Comparison of ENCODE assay signal across 14 cellular contexts in genomic region chr1:19089524-19089923, GRCh38.
"Had no signal": no experiment of that assay in that cellular context is flagged by ENCODE, and none has a peak within 500 bp of the region (broad histone marks: within the 10 kb centered on the region; RNA-seq: fewer than 3 reads in every experiment).

No MANE protein-coding gene starts in this region.

- H3K27me3 Mint-ChIP-seq: stimulated activated naive CD8-positive, alpha-beta T cell treated with anti-CD3 and anti-CD28 coated beads, Interleukin-15, amount 100 ng/mL, for 72 hours had no signal

- H3K9me3 Mint-ChIP-seq: activated naive CD4-positive, alpha-beta T cell treated with anti-CD3 and anti-CD28 coated beads, Interleukin-2, amount 50 U/mL, for 72 hours; nephron progenitor cell; stimulated activated naive CD8-positive, alpha-beta T cell treated with anti-CD3 and anti-CD28 coated beads, Interleukin-15, amount 100 ng/mL, for 72 hours had no signal

- H3K4me1 Mint-ChIP-seq: nephron progenitor cell had no signal

- H3K4me3 ChIP-seq: upper lobe of left lung had no signal

- DNase-seq: activated effector memory CD4-positive, alpha-beta T cell treated with anti-CD3 and anti-CD28 coated beads, Interleukin-2, amount 50 U/mL, for 16 hours; amniotic stem cell; dermis blood vessel endothelial cell; effector memory CD4-positive, alpha-beta T cell; left ventricle myocardium superior; nephron progenitor cell; nucleus accumbens; retina; SK-N-SH; stimulated activated CD4-positive, alpha-beta T cell treated with anti-CD3 and anti-CD28 coated beads, Interleukin-2, amount 100 ng/mL, for 24 hours; stimulated activated naive CD8-positive, alpha-beta T cell treated with anti-CD3 and anti-CD28 coated beads, Interleukin-15, amount 100 ng/mL, for 72 hours; T1000; upper lobe of left lung had no signal

- H3K4me3 Mint-ChIP-seq: nephron progenitor cell; stimulated activated naive CD8-positive, alpha-beta T cell treated with anti-CD3 and anti-CD28 coated beads, Interleukin-15, amount 100 ng/mL, for 72 hours had no signal

- H3K27ac ChIP-seq: upper lobe of left lung had no signal

- H3K27ac Mint-ChIP-seq: nephron progenitor cell had no signal
